ENCODE assay signal across 18 cellular contexts in the genomic region with DNA sequence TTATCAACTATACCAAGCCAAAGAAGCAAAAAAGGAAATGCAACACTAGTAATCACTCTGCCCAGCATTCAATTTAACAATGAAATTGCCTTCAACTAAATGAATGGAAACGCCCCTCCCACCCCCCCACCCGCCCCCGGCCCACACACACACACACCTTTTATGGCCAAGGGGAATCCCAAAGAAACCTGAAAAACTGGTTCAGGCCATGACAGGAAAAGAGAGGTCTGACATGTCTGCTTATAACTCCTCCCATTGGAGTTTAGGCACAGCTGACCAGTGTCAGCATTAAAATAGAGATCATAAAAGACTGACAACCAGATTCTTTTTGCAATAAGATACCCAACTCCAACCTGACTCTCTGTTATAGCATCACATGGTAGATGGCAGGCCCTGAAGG. TPM values are rescaled to one million over a fixed set of nuclear protein-coding genes. Genes with fewer than 3 reads are reported as not detected.
DNase-seq lines count a peak whose midpoint lies in the region; ATAC-seq and TF ChIP-seq lines count a peak whose summit lies in the region.
"Had no signal": no experiment of that assay in that cellular context is flagged by ENCODE, and none has a peak within 500 bp of the region (broad histone marks: within the 10 kb centered on the region; RNA-seq: fewer than 3 reads in every experiment).

No MANE protein-coding gene starts in this region.

- no peaks in the 10 kb centered on the region for H3K36me3 Mint-ChIP-seq in Calu3 (ENCODE audit: insufficient read depth, unreplicated experiment)

- CTCF ChIA-PET in Calu3 (lab: Charles Lee) = no interaction called here

- 56% methylated on average over 1 of the region's 3 CpGs for WGBS in HUES64

- intact Hi-C loops in Calu3 (cut with micrococcal nuclease; ENCODE audit: unreplicated experiment) = loop anchor here (5.0 kb wide), 1 partner anchor 41 kb away; a partner anchor contains a TSS

- ATAC-seq in GM18867 (IDR thresholded peaks at IDR 0.05; ENCODE audit: unreplicated experiment) = no peak
- no peak for ATAC-seq in HG02678 (IDR thresholded peaks at IDR 0.05; ENCODE audit: unreplicated experiment)
- ATAC-seq: activated naive CD4-positive, alpha-beta T cell treated with anti-CD3 and anti-CD28 coated beads, Interleukin-2, amount 50 U/mL, for 72 hours had no signal

- peaks cover 6% of the 10 kb centered on the region for H3K9me3 ChIP-seq in HUES64 (ENCODE audit: insufficient read depth, low read depth, low read length)
- H3K9me3 ChIP-seq: thoracic aorta had no signal

- H3K27me3 ChIP-seq in HUES64 (ENCODE audit: insufficient read depth, low read length) = no peaks in the 10 kb centered on the region
- H3K27me3 ChIP-seq: sigmoid colon had no signal

- no peak overlapping the region for H3K4me3 Mint-ChIP-seq in Calu3 (ENCODE audit: low read depth, unreplicated experiment)
- H3K4me3 Mint-ChIP-seq: neural crest cell had no signal

- DNase-seq in Calu3 (peak; percentile 42), left kidney (ENCODE audit: low read depth, low spot score) (peak; percentile 72), hepatic stellate cell (ENCODE audit: low spot score) (no peak)
- DNase-seq in stimulated activated CD4-positive, alpha-beta T cell treated with anti-CD3 and anti-CD28 coated beads, Interleukin-4, amount 100 ng/mL, for 24 hours = no peak
- DNase-seq: activated T-cell treated with anti-CD3 and anti-CD28 coated beads for 4 hours; effector CD8-positive, alpha-beta T cell; NCI-H1436; NK-92 treated with Interleukin-12 subunit alpha and Interleukin-12 subunit beta, amount 100 ng/mL, for 24 hours; Right ventricle myocardium superior; sigmoid colon; stimulated activated CD4-positive, alpha-beta T cell treated with anti-CD3 and anti-CD28 coated beads, Interleukin-2, amount 100 ng/mL, for 48 hours had no signal

- peaks cover 19% of the 10 kb centered on the region for H3K4me1 ChIP-seq in HUES64 (ENCODE audit: insufficient read depth, low read length)
- H3K4me1 ChIP-seq: sigmoid colon had no signal

- H3K36me3 ChIP-seq in HUES64 (ENCODE audit: insufficient read depth, low read length) = peaks cover 4% of the 10 kb centered on the region; the same call in 1 of the 2 replicates
- H3K36me3 ChIP-seq: sigmoid colon, thoracic aorta had no signal

- H3K4me1 Mint-ChIP-seq in Calu3 (ENCODE audit: low read depth, unreplicated experiment) = peaks cover 11% of the 10 kb centered on the region

- H3K9me3 Mint-ChIP-seq in Calu3 (ENCODE audit: low read depth, unreplicated experiment) = no peaks in the 10 kb centered on the region

- no TSS peak for BruUV-seq in Calu3 (replicated peaks; lab: Mats Ljungman, UMichigan)

- TF ChIP-seq CTCF in Calu3 (IDR thresholded peaks at IDR 0.05; ENCODE audit: unreplicated experiment) = no peak
- no peak for TF ChIP-seq CTCF in VCaP (conservative IDR thresholded peaks at IDR 0.05)

- peak overlapping the region; percentile 33 for H3K4me3 ChIP-seq in HUES64 (ENCODE audit: low read length)
- H3K4me3 ChIP-seq: sigmoid colon, thoracic aorta had no signal

- H3K27me3 Mint-ChIP-seq in Calu3 (ENCODE audit: unreplicated experiment) = no peaks in the 10 kb centered on the region

- no peak overlapping the region for H3K9ac ChIP-seq in HUES64 (ENCODE audit: low read depth, low read length)

- H3K27ac ChIP-seq in HUES64 (ENCODE audit: low read depth, low read length) (peak overlapping the region; percentile 53; the same call in 1 of the 2 replicates), VCaP (peak overlapping the region; percentile 70)
- H3K27ac ChIP-seq: sigmoid colon, thoracic aorta had no signal

- peak overlapping the region; percentile 72 for H3K27ac Mint-ChIP-seq in Calu3 (ENCODE audit: unreplicated experiment)
- H3K27ac Mint-ChIP-seq: activated naive CD4-positive, alpha-beta T cell treated with anti-CD3 and anti-CD28 coated beads, Interleukin-2, amount 50 U/mL, for 72 hours had no signal

RNA-seq across cellular contexts. Expression of a gene that starts 42.6 kb away (rescaled TPM):
- 19.9 and 21.0 TPM in 2 replicates for total RNA-seq in Calu3 (2022)
- 8.8 TPM for polyA plus RNA-seq in HUES64 (2013, experiment 1 of 2)
- 6.0 TPM for polyA plus RNA-seq in HUES64 (2013, experiment 2 of 2)

Comparison
In these comparisons a context has a peak if more than half of its experiments do, and no peak if none do; other contexts are left out.
1. DNase-seq: peak in Calu3 (single experiment) and left kidney (single experiment); none in stimulated activated CD4-positive, alpha-beta T cell treated with anti-CD3 and anti-CD28 coated beads, Interleukin-4, amount 100 ng/mL, for 24 hours (single experiment) and hepatic stellate cell (single experiment).